9 cellular contexts compared by ENCODE assay signal in the genomic region with DNA sequence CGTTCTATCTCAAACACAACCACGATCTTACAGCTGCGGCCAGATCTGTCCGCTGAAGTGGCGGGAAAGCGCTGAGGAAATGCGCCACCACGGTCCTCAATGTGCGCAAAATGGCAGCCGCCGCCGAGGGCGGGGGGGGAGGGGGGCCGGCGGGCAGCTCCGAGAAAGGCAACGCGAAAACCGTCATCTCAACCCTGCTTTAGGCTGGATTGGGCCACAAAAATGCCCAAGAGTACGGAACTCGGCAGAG. TPM values are rescaled to one million over a fixed set of nuclear protein-coding genes. Genes with fewer than 3 reads are reported as not detected.
DNase-seq lines count a peak whose midpoint lies in the region; ATAC-seq, FAIRE-seq and TF ChIP-seq lines count a peak whose summit lies in the region.
"Had no signal": no experiment of that assay in that cellular context is flagged by ENCODE, and none has a peak within 500 bp of the region (broad histone marks: within the 10 kb centered on the region; RNA-seq: fewer than 3 reads in every experiment).

No MANE protein-coding gene starts in this region.

- H3K9me3 ChIP-seq in kidney (ENCODE audit: control insufficient read depth in 1 of 2, low read length in 2 of 2): no peaks in the 10 kb centered on the region

- in situ Hi-C loops in T47D (cut with HindIII; ENCODE audit: low pct_unique_long_range_greater_than_20kb, low sequenced_read_pairs): no loop called here

- ATAC-seq in GM21737 (IDR thresholded peaks at IDR 0.05; ENCODE audit: unreplicated experiment): peak; percentile 35

- DNase-seq in ELR (ENCODE audit: low read depth): peak; percentile 67
- DNase-seq in LoVo (ENCODE audit: low spot score): peak; percentile 63
- peak; percentile 66 for DNase-seq in T-helper 9 cell
- peak; percentile 36 to 56 for DNase-seq in T47D (ENCODE audit: low read depth in 1 of 2, low spot score in 1 of 2)
- peak; percentile 89 for DNase-seq in kidney
- peak; percentile 58 to 62 for DNase-seq in stimulated activated CD4-positive, alpha-beta T cell treated with anti-CD3 and anti-CD28 coated beads, Interleukin-15, amount 100 ng/mL, for 48 hours (ENCODE audit: low read depth in 2 of 2)
- no peak for DNase-seq in NCI-H2107 (lab: John Stamatoyannopoulos, UW)

- no peak for TF ChIP-seq CTCF in kidney (IDR thresholded peaks at IDR 0.05; ENCODE audit: borderline replicate concordance, extremely low read depth, insufficient read depth)

- peaks cover 26 to 38% of the 10 kb centered on the region in 2 donors for H3K36me3 ChIP-seq in kidney (ENCODE audit: control insufficient read depth in 1 of 2, insufficient read depth in 2 of 2, low read length in 2 of 2)

- intact Hi-C loops in kidney (cut with DNase I): no loop called here

- FAIRE-seq in kidney (lab: Jason Lieb, UNC): no peak
- FAIRE-seq: colon had no signal

- H3K9ac ChIP-seq in kidney (ENCODE audit: low read length in 2 of 2): peak overlapping the region; percentile 100

- peak overlapping the region; percentile 98 to 100 for H3K4me3 ChIP-seq in kidney (ENCODE audit: low read length in 2 of 2)

- H3K27ac ChIP-seq in kidney (ENCODE audit: low read depth in 2 of 2, low read length in 2 of 2): peak overlapping the region; percentile 100

- H3K4me1 ChIP-seq in kidney (ENCODE audit: control insufficient read depth in 1 of 2, insufficient read depth in 1 of 2, low read depth in 1 of 2, low read length in 2 of 2): peaks cover 11 to 12% of the 10 kb centered on the region in 2 donors

RNA-seq across cellular contexts. Expression of gene SRSF7, which starts 0.4 kb away (rescaled TPM):
- 123 TPM for total RNA-seq in kidney
- 74.1 TPM for polyA plus RNA-seq in kidney (ENCODE audit: insufficient read depth, low read depth, low replicate concordance)

RNA-seq across cellular contexts. Expression of gene GEMIN6, which starts 27.3 kb away (rescaled TPM):
- total RNA-seq in kidney: 11.0 TPM
- 24.7 TPM for polyA plus RNA-seq in kidney (ENCODE audit: insufficient read depth, low read depth, low replicate concordance)
